In genomic region chr3:141345528-141345927, GRCh38 we compare ENCODE assay signal across 19 cellular contexts. TPM values are rescaled to one million over a fixed set of nuclear protein-coding genes. Genes with fewer than 3 reads are reported as not detected.
A peak's percentile ranks its signal among the peaks of the same experiment; 100 is the strongest.
DNase-seq lines count a peak whose midpoint lies in the region; ATAC-seq, FAIRE-seq and TF ChIP-seq lines count a peak whose summit lies in the region.
"Had no signal": no experiment of that assay in that cellular context is flagged by ENCODE, and none has a peak within 500 bp of the region (broad histone marks: within the 10 kb centered on the region; RNA-seq: fewer than 3 reads in every experiment).

No MANE protein-coding gene starts in this region.

- H3K36me3 ChIP-seq in HepG2 (replicated peaks in 1 of 2; ENCODE audit: control insufficient read depth in 1 of 2, insufficient read depth in 2 of 2, low read length in 2 of 2) (no peaks in the 10 kb centered on the region), right lobe of liver (no peaks in the 10 kb centered on the region), hepatocyte (replicated peaks; ENCODE audit: insufficient read depth, low read depth) (no peaks in the 10 kb centered on the region), muscle layer of duodenum (ENCODE audit: control insufficient read depth in 1 of 2, insufficient read depth in 2 of 2, low read length in 2 of 2) (no peaks in the 10 kb centered on the region)
- H3K36me3 ChIP-seq: BLaER1 had no signal

- FAIRE-seq in HepG2 (lab: Jason Lieb, UNC): no peak
- FAIRE-seq: GM19239, HTR-8/SVneo had no signal

- no TSS peak for BruUV-seq in HepG2 (replicated peaks; lab: Mats Ljungman, UMichigan)

- H3K36me3 Mint-ChIP-seq in activated CD4-positive, alpha-beta memory T cell treated with anti-CD3 and anti-CD28 coated beads, Interleukin-2, amount 10 ng/mL, durations not matched to agents 7 days and 5 days (ENCODE audit: low read depth): peaks cover 7% of the 10 kb centered on the region

- no peaks in the 10 kb centered on the region for H3K9me3 ChIP-seq in HepG2 (ENCODE audit: low read length)
- no peaks in the 10 kb centered on the region for H3K9me3 ChIP-seq in right lobe of liver
- no peaks in the 10 kb centered on the region for H3K9me3 ChIP-seq in hepatocyte (ENCODE audit: low read depth)
- no peaks in the 10 kb centered on the region for H3K9me3 ChIP-seq in muscle layer of duodenum (ENCODE audit: control insufficient read depth in 1 of 2, low read length in 2 of 2)
- H3K9me3 ChIP-seq: Caco-2 had no signal

- H3K79me2 ChIP-seq in HepG2 (ENCODE audit: insufficient read depth, low read length) (no peaks in the 10 kb centered on the region), hepatocyte (peaks cover 14% of the 10 kb centered on the region)

- H3K4me3 ChIP-seq in HepG2 (replicated peaks in 1 of 3; ENCODE audit: insufficient read depth in 1 of 3, low read depth in 2 of 3, low read length in 3 of 3) (no peak overlapping the region), right lobe of liver (no peak overlapping the region), hepatocyte (no peak overlapping the region), muscle layer of duodenum (ENCODE audit: low read depth in 1 of 2, low read length in 2 of 2) (no peak overlapping the region)
- H3K4me3 ChIP-seq: BLaER1 had no signal

- no peak for DNase-seq in HepG2 (ENCODE audit: low spot score)
- DNase-seq in right lobe of liver: no peak
- no peak for DNase-seq in hepatocyte (ENCODE audit: low spot score)
- DNase-seq in epidermal melanocyte (ENCODE audit: insufficient read length, low spot score): no peak
- no peak for DNase-seq in activated CD4-positive, alpha-beta memory T cell treated with anti-CD3 and anti-CD28 coated beads, Interleukin-2, amount 10 ng/mL, durations not matched to agents 7 days and 5 days
- no peak for DNase-seq in ecto neural progenitor cell (ENCODE audit: low spot score)
- DNase-seq in stimulated activated naive CD8-positive, alpha-beta T cell treated with anti-CD3 and anti-CD28 coated beads, Interleukin-15, amount 100 ng/mL, for 72 hours: no peak
- DNase-seq: AML-193; Caco-2; CD8-positive, alpha-beta memory T cell; DND-41; GDM1; GOT3; H9 had no signal

- H3K4me1 ChIP-seq in HepG2 (ENCODE audit: insufficient read depth, low read length) (peaks cover 43% of the 10 kb centered on the region), right lobe of liver (peaks cover 0 to 26% (median 3%) of the 10 kb centered on the region in 4 donors), hepatocyte (ENCODE audit: insufficient read depth) (peaks cover 18% of the 10 kb centered on the region), muscle layer of duodenum (ENCODE audit: control insufficient read depth in 1 of 2, insufficient read depth in 2 of 2, low read length in 2 of 2) (no peaks in the 10 kb centered on the region)
- H3K4me1 ChIP-seq: BLaER1 had no signal

- ATAC-seq in HepG2: no peak
- ATAC-seq in right lobe of liver: no peak
- ATAC-seq in stimulated activated naive CD8-positive, alpha-beta T cell treated with anti-CD3 and anti-CD28 coated beads, Interleukin-15, amount 100 ng/mL, for 72 hours: no peak

- in situ Hi-C loops in HepG2 (cut with HindIII; ENCODE audit: extremely low pct_ligation_motif_present, low pct_unique_long_range_greater_than_20kb): no loop called here

- no peak for TF ChIP-seq EP300 in HepG2 (IDR thresholded peaks at IDR 0.05; ENCODE audit: low read depth in 2 of 2, low read length in 2 of 2)
- TF ChIP-seq EP300 in HepG2 (CRISPR knock-in tag; IDR thresholded peaks at IDR 0.05; ENCODE audit: borderline replicate concordance): no peak

- H3K4me3 Mint-ChIP-seq in activated CD4-positive, alpha-beta memory T cell treated with anti-CD3 and anti-CD28 coated beads, Interleukin-2, amount 10 ng/mL, durations not matched to agents 7 days and 5 days: no peak overlapping the region
- no peak overlapping the region for H3K4me3 Mint-ChIP-seq in stimulated activated naive CD8-positive, alpha-beta T cell treated with anti-CD3 and anti-CD28 coated beads, Interleukin-15, amount 100 ng/mL, for 72 hours
- H3K4me3 Mint-ChIP-seq: CD8-positive, alpha-beta memory T cell; H9 had no signal

- H3K4me1 Mint-ChIP-seq in activated CD4-positive, alpha-beta memory T cell treated with anti-CD3 and anti-CD28 coated beads, Interleukin-2, amount 10 ng/mL, durations not matched to agents 7 days and 5 days: no peaks in the 10 kb centered on the region
- H3K4me1 Mint-ChIP-seq in stimulated activated naive CD8-positive, alpha-beta T cell treated with anti-CD3 and anti-CD28 coated beads, Interleukin-15, amount 100 ng/mL, for 72 hours: no peaks in the 10 kb centered on the region
- H3K4me1 Mint-ChIP-seq: CD8-positive, alpha-beta memory T cell had no signal

- no peak overlapping the region for H3K27ac Mint-ChIP-seq in activated CD4-positive, alpha-beta memory T cell treated with anti-CD3 and anti-CD28 coated beads, Interleukin-2, amount 10 ng/mL, durations not matched to agents 7 days and 5 days
- no peak overlapping the region for H3K27ac Mint-ChIP-seq in stimulated activated naive CD8-positive, alpha-beta T cell treated with anti-CD3 and anti-CD28 coated beads, Interleukin-15, amount 100 ng/mL, for 72 hours
- H3K27ac Mint-ChIP-seq: CD8-positive, alpha-beta memory T cell had no signal

- CTCF ChIA-PET in HepG2 (lab: Yijun Ruan, JAX; ENCODE audit: low intra/inter-chr PET ratio, low total read pairs): no interaction called here
- CTCF ChIA-PET in activated CD4-positive, alpha-beta memory T cell treated with anti-CD3 and anti-CD28 coated beads, Interleukin-2, amount 10 ng/mL, durations not matched to agents 7 days and 5 days (lab: Charles Lee): interaction anchor here (0.9 to 1.6 kb wide), 3 partner anchors 15 to 109 kb away, joined by 3 to 5 read pairs (median 4); no protein-coding TSS in a partner anchor

- no peak overlapping the region for H3K9ac ChIP-seq in HepG2 (ENCODE audit: insufficient read depth, low read depth, low read length)
- H3K9ac ChIP-seq: BLaER1 had no signal

- H3K4me2 ChIP-seq in HepG2 (ENCODE audit: low read depth, low read length) (peak overlapping the region; percentile 54; the same call in 1 of the 2 replicates), hepatocyte (peak overlapping the region; percentile 36)
- H3K4me2 ChIP-seq: BLaER1 had no signal

- H3K9me2 ChIP-seq in hepatocyte (replicated peaks; ENCODE audit: insufficient read depth): no peaks in the 10 kb centered on the region

- POLR2A ChIA-PET in HepG2 (lab: Yijun Ruan, JAX): interaction anchor here (1.2 kb wide), 1 partner anchor 34 kb away, joined by 5 read pairs; no protein-coding TSS in a partner anchor
- POLR2A ChIA-PET in activated CD4-positive, alpha-beta memory T cell treated with anti-CD3 and anti-CD28 coated beads, Interleukin-2, amount 10 ng/mL, durations not matched to agents 7 days and 5 days (lab: Charles Lee): no interaction called here

- TF ChIP-seq POLR2A in HepG2 (IDR thresholded peaks at IDR 0.05; ENCODE audit: insufficient read depth in 1 of 2, low read depth in 2 of 2, low read length in 2 of 2): no peak
- TF ChIP-seq POLR2A in right lobe of liver (IDR thresholded peaks at IDR 0.05): no peak

- H2AFZ ChIP-seq in HepG2 (ENCODE audit: low read length) (no peak overlapping the region), hepatocyte (no peak overlapping the region)

- no peaks in the 10 kb centered on the region for H3K27me3 ChIP-seq in HepG2 (ENCODE audit: control insufficient read depth in 1 of 2, insufficient read depth in 2 of 2, low read length in 2 of 2)
- no peaks in the 10 kb centered on the region for H3K27me3 ChIP-seq in right lobe of liver
- no peaks in the 10 kb centered on the region for H3K27me3 ChIP-seq in hepatocyte
- H3K27me3 ChIP-seq in muscle layer of duodenum (ENCODE audit: low read depth, low read length): no peaks in the 10 kb centered on the region
- H3K27me3 ChIP-seq: BLaER1 had no signal

- peaks cover 14% of the 10 kb centered on the region for H3K27me3 Mint-ChIP-seq in activated CD4-positive, alpha-beta memory T cell treated with anti-CD3 and anti-CD28 coated beads, Interleukin-2, amount 10 ng/mL, durations not matched to agents 7 days and 5 days
- H3K27me3 Mint-ChIP-seq in stimulated activated naive CD8-positive, alpha-beta T cell treated with anti-CD3 and anti-CD28 coated beads, Interleukin-15, amount 100 ng/mL, for 72 hours: no peaks in the 10 kb centered on the region

- TF ChIP-seq CTCF in HepG2 (CRISPR knock-in tag; IDR thresholded peaks at IDR 0.05) (no peak), right lobe of liver (IDR thresholded peaks at IDR 0.05) (no peak), hepatocyte (IDR thresholded peaks at IDR 0.05; ENCODE audit: poor library complexity) (no peak)

- no peaks in the 10 kb centered on the region for H3K9me3 Mint-ChIP-seq in activated CD4-positive, alpha-beta memory T cell treated with anti-CD3 and anti-CD28 coated beads, Interleukin-2, amount 10 ng/mL, durations not matched to agents 7 days and 5 days
- peaks cover 0 to 10% of the 10 kb centered on the region in 2 donors for H3K9me3 Mint-ChIP-seq in stimulated activated naive CD8-positive, alpha-beta T cell treated with anti-CD3 and anti-CD28 coated beads, Interleukin-15, amount 100 ng/mL, for 72 hours
- H3K9me3 Mint-ChIP-seq: H9 had no signal

- H3K27ac ChIP-seq in HepG2 (ENCODE audit: extremely low read length, insufficient read depth, low read length) (no peak overlapping the region), right lobe of liver (no peak overlapping the region), hepatocyte (peak overlapping the region; percentile 79), muscle layer of duodenum (ENCODE audit: low read length) (peak overlapping the region; percentile 10)
- H3K27ac ChIP-seq: 22Rv1, BLaER1 had no signal

- no peaks in the 10 kb centered on the region for H4K20me1 ChIP-seq in HepG2 (ENCODE audit: insufficient read depth, low read length)
- no peaks in the 10 kb centered on the region for H4K20me1 ChIP-seq in hepatocyte (ENCODE audit: insufficient read depth, poor library complexity, severe bottlenecking)
- H4K20me1 ChIP-seq: BLaER1 had no signal

- no peak for TF ChIP-seq RAD21 in HepG2 (CRISPR knock-in tag; IDR thresholded peaks at IDR 0.05)

- WGBS in HepG2 (ENCODE audit: low lambda C conversion rate): 61% methylated on average over 1 of the region's 2 CpGs
- 100% methylated on average over 2 of the region's 2 CpGs for WGBS in right lobe of liver (ENCODE audit: insufficient coverage, low coverage, low lambda C conversion rate, missing lambda C conversion rate)
- WGBS in hepatocyte (ENCODE audit: low lambda C conversion rate, missing lambda C conversion rate): 71% methylated on average over 2 of the region's 2 CpGs

- intact Hi-C loops in HepG2 (cut with micrococcal nuclease; ENCODE audit: unreplicated experiment) (no loop called here), right lobe of liver (cut with DNase I) (no loop called here)

RNA-seq across cellular contexts. Expression of gene ZBTB38, which starts 22.8 kb away (rescaled TPM):
- total RNA-seq in HepG2 (2016; rRNA removed; fragmentation: Illumina TruSeq; extraction: Trizol) (51.7 and 77.9 TPM in 2 replicates), right lobe of liver (10 to 100 TPM; 29.4 to 75.2 (median 36.6) TPM), hepatocyte (122 and 140 TPM in 2 replicates)
- total RNA-seq in HepG2 (2016; cell fraction: cytosol; rRNA removed; fragmentation: Illumina TruSeq; extraction: Trizol; ENCODE audit: low read depth): 8.0 and 8.8 TPM in 2 replicates
- total RNA-seq in HepG2 (2016; cell fraction: insoluble cytoplasmic fraction; rRNA removed; fragmentation: Illumina TruSeq; extraction: Trizol): 47.2 and 73.5 TPM in 2 replicates
- total RNA-seq in HepG2 (2016; cell fraction: membrane; rRNA removed; fragmentation: Illumina TruSeq; extraction: Trizol): 24.0 and 25.0 TPM in 2 replicates
- total RNA-seq in HepG2 (2016; cell fraction: nucleus; rRNA removed; fragmentation: Illumina TruSeq; extraction: Trizol): 50.9 and 56.2 TPM in 2 replicates
- polyA plus RNA-seq in HepG2 (2011; rRNA removed) (20.4 and 26.8 TPM in 2 replicates), hepatocyte (31.6 and 32.7 TPM in 2 replicates)
- 14.8 and 18.8 TPM in 2 replicates for polyA plus RNA-seq in HepG2 (2011; cell fraction: cytosol; rRNA removed)
- polyA plus RNA-seq in HepG2 (2011; cell fraction: nucleus; rRNA removed): 26.0 and 30.5 TPM in 2 replicates
- polyA plus RNA-seq in HepG2 (2012): 30.3 and 41.4 TPM in 2 replicates
- 0.80 and 1.00 TPM in 2 replicates for polyA plus RNA-seq in HepG2 (2016; cell fraction: cytosol; fragmentation: Illumina TruSeq; extraction: Trizol; ENCODE audit: low read depth)
- 32.5 and 33.4 TPM in 2 replicates for polyA plus RNA-seq in HepG2 (2016; cell fraction: insoluble cytoplasmic fraction; fragmentation: Illumina TruSeq; extraction: Trizol; ENCODE audit: low read depth)
- polyA plus RNA-seq in HepG2 (2016; cell fraction: membrane; fragmentation: Illumina TruSeq; extraction: Trizol; ENCODE audit: low read depth): 2.7 and 3.4 TPM in 2 replicates
- polyA plus RNA-seq in HepG2 (2016; cell fraction: nucleus; fragmentation: Illumina TruSeq; extraction: Trizol; ENCODE audit: insufficient read depth, low read depth): 35.8 and 35.9 TPM in 2 replicates
- 48.8 and 66.3 TPM in 2 replicates for polyA minus RNA-seq in HepG2 (2011; rRNA and poly(A)+ RNA removed; ENCODE audit: low replicate concordance)
- 52.1 and 52.3 TPM in 2 replicates for polyA minus RNA-seq in HepG2 (2011; cell fraction: cytosol; rRNA and poly(A)+ RNA removed)
- 130 and 149 TPM in 2 replicates for polyA minus RNA-seq in HepG2 (2011; cell fraction: nucleus; rRNA and poly(A)+ RNA removed)
- total RNA-seq in activated CD4-positive, alpha-beta memory T cell treated with anti-CD3 and anti-CD28 coated beads, Interleukin-2, amount 10 ng/mL, durations not matched to agents 7 days and 5 days: 10 to 100 TPM; 36.0 to 39.6 TPM

Comparison
In these comparisons a context has a peak if more than half of its experiments do, and no peak if none do; other contexts are left out.
1. H3K27ac ChIP-seq: peak in hepatocyte (single experiment) and muscle layer of duodenum (single experiment); none in HepG2 (single experiment) and right lobe of liver (0 of 3).